Comparison of ENCODE assay signal across 18 cellular contexts in genomic region chr6:3222506-3223038, GRCh38.
A peak's percentile ranks its signal among the peaks of the same experiment; 100 is the strongest.
DNase-seq lines count a peak whose midpoint lies in the region; ATAC-seq lines count a peak whose summit lies in the region.
"Had no signal": no experiment of that assay in that cellular context is flagged by ENCODE, and none has a peak within 500 bp of the region (broad histone marks: within the 10 kb centered on the region; RNA-seq: fewer than 3 reads in every experiment).

No MANE protein-coding gene starts in this region.

- DNase-seq in NCI-H1092 treated with DMSO at 0.1 percent for 48 hours (lab: John Stamatoyannopoulos, UW) (peak; percentile 41), NCI-H1092 (lab: John Stamatoyannopoulos, UW) (no peak), NCI-H128 (lab: John Stamatoyannopoulos, UW; ENCODE audit: unreplicated experiment) (peak; percentile 55), NCI-H510A (lab: John Stamatoyannopoulos, UW) (peak; percentile 19), islet precursor cell (peak; percentile 31), HCEC 1CT (no peak)
- DNase-seq: 8988T; activated CD4-positive, alpha-beta T cell treated with anti-CD3 and anti-CD28 coated beads, Interleukin-2, amount 50 U/mL, for 4 hours; activated naive CD4-positive, alpha-beta T cell; effector CD4-positive, alpha-beta T cell; esophagus squamous epithelium; NCI-H446 treated with DMSO at 0.1 percent for 48 hours; OCI-M1; T-helper 17 cell had no signal

- ATAC-seq in HG03432 (IDR thresholded peaks at IDR 0.05; ENCODE audit: unreplicated experiment) (no peak), GM21825 (IDR thresholded peaks at IDR 0.05; ENCODE audit: unreplicated experiment) (no peak)
- ATAC-seq: HCT116, HepG2, T-helper 17 cell had no signal

Comparison
In these comparisons a context has a peak if more than half of its experiments do, and no peak if none do; other contexts are left out.
1. DNase-seq: peak in NCI-H1092 treated with DMSO at 0.1 percent for 48 hours (single experiment), NCI-H128 (single experiment), NCI-H510A (single experiment) and islet precursor cell (single experiment); none in NCI-H1092 (single experiment) and HCEC 1CT (single experiment).